ENCODE assay signal across 16 cellular contexts in genomic region chr12:93727911-93728310, GRCh38. TPM values are rescaled to one million over a fixed set of nuclear protein-coding genes. Genes with fewer than 3 reads are reported as not detected.
A peak's percentile ranks its signal among the peaks of the same experiment; 100 is the strongest.
DNase-seq lines count a peak whose midpoint lies in the region; ATAC-seq and TF ChIP-seq lines count a peak whose summit lies in the region.
"Had no signal": no experiment of that assay in that cellular context is flagged by ENCODE, and none has a peak within 500 bp of the region (broad histone marks: within the 10 kb centered on the region; RNA-seq: fewer than 3 reads in every experiment).

No MANE protein-coding gene starts in this region.

- TF ChIP-seq CTCF in heart right ventricle (IDR thresholded peaks at IDR 0.05) (no peak), liver (IDR thresholded peaks at IDR 0.05; ENCODE audit: low read depth, low read length, missing input control) (no peak), sigmoid colon (IDR thresholded peaks at IDR 0.05) (no peak)

- H3K27ac ChIP-seq in heart right ventricle, result peak overlapping the region in 7 of 10 donors; percentile 21 to 73 (median 55)
- peak overlapping the region; percentile 73 to 75 for H3K27ac ChIP-seq in liver (ENCODE audit: low read depth in 1 of 2, low read length in 2 of 2)
- H3K27ac ChIP-seq in sigmoid colon, result peak overlapping the region in 3 of 4 donors; percentile 77 to 85 (median 84)
- H3K27ac ChIP-seq: BLaER1, HL-60 had no signal

- H3K4me1 ChIP-seq in heart right ventricle, result peaks cover 0 to 21% (median 9%) of the 10 kb centered on the region in 9 donors
- H3K4me1 ChIP-seq in liver (ENCODE audit: control insufficient read depth in 4 of 4, insufficient read depth in 4 of 4, low read length in 3 of 4), result peaks cover 10 to 34% (median 26%) of the 10 kb centered on the region in 4 donors
- peaks cover 0 to 53% (median 36%) of the 10 kb centered on the region in 4 donors for H3K4me1 ChIP-seq in sigmoid colon
- H3K4me1 ChIP-seq: BLaER1 had no signal

- intact Hi-C loops in heart right ventricle (cut with DNase I) (no loop called here), Right ventricle myocardium inferior (cut with DNase I) (no loop called here), sigmoid colon (cut with DNase I) (no loop called here)

- 83 to 89% methylated on average over 4 of the region's 4 CpGs for WGBS in heart right ventricle, 2 donors
- 36% methylated on average over 4 of the region's 4 CpGs for WGBS in liver
- WGBS in sigmoid colon, 2 donors, result 87 to 95% methylated on average over 4 of the region's 4 CpGs

- H3K4me3 ChIP-seq in heart right ventricle, result no peak overlapping the region
- H3K4me3 ChIP-seq in liver (ENCODE audit: low read depth in 1 of 3, low read length in 3 of 3), result no peak overlapping the region
- H3K4me3 ChIP-seq in sigmoid colon, result no peak overlapping the region
- H3K4me3 ChIP-seq: BLaER1, HAP-1 had no signal

- H3K36me3 ChIP-seq in heart right ventricle (no peaks in the 10 kb centered on the region), liver (ENCODE audit: control insufficient read depth in 4 of 4, insufficient read depth in 3 of 4, low read depth in 1 of 4, low read length in 3 of 4) (no peaks in the 10 kb centered on the region), sigmoid colon (no peaks in the 10 kb centered on the region)
- H3K36me3 ChIP-seq: BLaER1, HAP-1 had no signal

- peak overlapping the region in 1 of 2 donors; percentile 53 for H3K9ac ChIP-seq in liver (ENCODE audit: low read depth in 1 of 2, low read length in 2 of 2)
- H3K9ac ChIP-seq: BLaER1 had no signal

- DNase-seq in heart right ventricle (no peak), Right ventricle myocardium inferior (ENCODE audit: missing footprints) (no peak), sigmoid colon (no peak), UCSD-AML1 (lab: John Stamatoyannopoulos, UW; ENCODE audit: unreplicated experiment) (no peak), SIG-M5 treated with dmso at 0.1 percent for 504 hours (lab: John Stamatoyannopoulos, UW; ENCODE audit: unreplicated experiment) (no peak)
- DNase-seq: CD8-positive, alpha-beta T cell; DMS79; NCI-H1105 treated with DMSO at 0.1 percent for 48 hours; NCI-H2029; NCI-H2171; NCI-H446 had no signal

- no peak for TF ChIP-seq POLR2A in sigmoid colon (IDR thresholded peaks at IDR 0.05)

- H3K9me3 ChIP-seq in heart right ventricle, result peaks cover 0 to 4% (median 0%) of the 10 kb centered on the region in 11 donors
- H3K9me3 ChIP-seq in liver (ENCODE audit: control insufficient read depth in 4 of 4, low read length in 3 of 4), result no peaks in the 10 kb centered on the region
- H3K9me3 ChIP-seq in sigmoid colon, result no peaks in the 10 kb centered on the region
- H3K9me3 ChIP-seq: HAP-1 had no signal

- ATAC-seq in heart right ventricle (peak in 3 of 8 donors; percentile 20 to 31 (median 25)), Right ventricle myocardium inferior (no peak), HG03439 (IDR thresholded peaks at IDR 0.05; ENCODE audit: unreplicated experiment) (no peak)
- ATAC-seq: CD8-positive, alpha-beta T cell had no signal

- no peak for TF ChIP-seq EP300 in sigmoid colon (IDR thresholded peaks at IDR 0.05)

- H3K27me3 ChIP-seq in heart right ventricle, result no peaks in the 10 kb centered on the region
- no peaks in the 10 kb centered on the region for H3K27me3 ChIP-seq in liver (ENCODE audit: control insufficient read depth in 4 of 4, insufficient read depth in 4 of 4, low read length in 3 of 4)
- H3K27me3 ChIP-seq in sigmoid colon, result no peaks in the 10 kb centered on the region
- H3K27me3 ChIP-seq: BLaER1 had no signal

- TF ChIP-seq RAD21 in liver (IDR thresholded peaks at IDR 0.05), result peak; percentile 29 to 45

TF ChIP-seq in liver, 16 proteins besides CTCF, POLR2A, EP300 and RAD21:
- TF ChIP-seq GABPA (IDR thresholded peaks at IDR 0.05 in 1 of 2, conservative IDR thresholded peaks at IDR 0.05 in 1 of 2) (no peak), ZBTB33 (IDR thresholded peaks at IDR 0.05) (peak; percentile 57), HNF4G (IDR thresholded peaks at IDR 0.05) (peak; percentile 77), FOXA2 (IDR thresholded peaks at IDR 0.05) (peak; percentile 90), TAF1 (conservative IDR thresholded peaks at IDR 0.05) (no peak), FOXA1 (IDR thresholded peaks at IDR 0.05) (peak; percentile 82), NR2F2 (IDR thresholded peaks at IDR 0.05) (no peak), HNF4A (conservative IDR thresholded peaks at IDR 0.05) (peak; percentile 95 to 96), JUND (IDR thresholded peaks at IDR 0.05) (peak; percentile 73 to 74), SP1 (IDR thresholded peaks at IDR 0.05) (peak; percentile 91), EGR1 (IDR thresholded peaks at IDR 0.05; ENCODE audit: low read depth in 2 of 2) (peak in 1 of 2 donors; percentile 30), ATF3 (IDR thresholded peaks at IDR 0.05) (peak; percentile 52), RXRA (IDR thresholded peaks at IDR 0.05) (peak; percentile 83 to 86), MAX (IDR thresholded peaks at IDR 0.05) (peak; percentile 59), REST (IDR thresholded peaks at IDR 0.05) (peak; percentile 59), YY1 (IDR thresholded peaks at IDR 0.05) (peak; percentile 51)

RNA-seq across cellular contexts. Expression of gene CRADD, which starts 50.7 kb away (rescaled TPM):
- total RNA-seq in heart right ventricle (10 to 100 TPM; 36.3 to 80.1 (median 60.2) TPM), Right ventricle myocardium inferior (40.3 TPM), liver (10 to 100 TPM; 19.4 to 48.9 TPM), sigmoid colon (10 to 100 TPM; 43.7 to 98.9 (median 61.0) TPM)
- polyA plus RNA-seq in heart right ventricle (10 to 100 TPM in 1 of 2 donors, 1 to 10 TPM in 1; 5.0 to 32.8 TPM), liver (10 to 100 TPM; 27.9 to 31.3 TPM), sigmoid colon (10 to 100 TPM; 14.1 to 39.1 (median 27.0) TPM)
